14 cellular contexts compared by ENCODE assay signal in genomic region chr14:105817971-105818711, GRCh38.
DNase-seq lines count a peak whose midpoint lies in the region; ATAC-seq and TF ChIP-seq lines count a peak whose summit lies in the region.
"Had no signal": no experiment of that assay in that cellular context is flagged by ENCODE, and none has a peak within 500 bp of the region (broad histone marks: within the 10 kb centered on the region; RNA-seq: fewer than 3 reads in every experiment).

No MANE protein-coding gene starts in this region.

- no peak for DNase-seq in activated CD4-positive, CD25-positive, alpha-beta regulatory T cell treated with anti-CD3 and anti-CD28 coated beads, Interleukin-2, amount 50 U/mL, for 72 hours
- DNase-seq in NCI-H2171 (lab: John Stamatoyannopoulos, UW) (peak; percentile 3), foreskin fibroblast (no peak), NCI-H69 (lab: John Stamatoyannopoulos, UW) (no peak), iPS-NIHi11 (ENCODE audit: low spot score) (no peak)
- peak; percentile 96 for DNase-seq in stimulated activated naive B cell treated with anti-CD40 and anti-IgM and Interleukin-4, amounts not matched to agents 10 μg/mL and 1 μg/mL and 100 μg/mL, for 72 hours
- DNase-seq: activated gamma-delta T cell, cerebellar nuclear complex, EL, Karpas-422, NCI-H2227 treated with DMSO at 0.1 percent for 48 hours had no signal

- ATAC-seq in activated CD4-positive, CD25-positive, alpha-beta regulatory T cell treated with anti-CD3 and anti-CD28 coated beads, Interleukin-2, amount 50 U/mL, for 24 hours, result peak; percentile 56 to 70
- peak; percentile 60 for ATAC-seq in HG02623 (IDR thresholded peaks at IDR 0.05; ENCODE audit: unreplicated experiment)
- ATAC-seq in stimulated activated naive B cell treated with anti-CD40 and anti-IgM and Interleukin-4, amounts not matched to agents 10 μg/mL and 1 μg/mL and 100 μg/mL, for 72 hours (replicated peaks), result peak; percentile 90 to 93

- H3K27ac Mint-ChIP-seq in stimulated activated naive B cell treated with anti-CD40 and anti-IgM and Interleukin-4, amounts not matched to agents 10 μg/mL and 1 μg/mL and 100 μg/mL, for 72 hours, result peak overlapping the region; percentile 99

- no peak for TF ChIP-seq CTCF in foreskin fibroblast (IDR thresholded peaks at IDR 0.05; ENCODE audit: low read depth, low read length)

- peaks cover 4 to 7% of the 10 kb centered on the region in 2 donors for H3K9me3 Mint-ChIP-seq in stimulated activated naive B cell treated with anti-CD40 and anti-IgM and Interleukin-4, amounts not matched to agents 10 μg/mL and 1 μg/mL and 100 μg/mL, for 72 hours

- peaks cover 9 to 17% of the 10 kb centered on the region in 2 donors for H3K36me3 Mint-ChIP-seq in stimulated activated naive B cell treated with anti-CD40 and anti-IgM and Interleukin-4, amounts not matched to agents 10 μg/mL and 1 μg/mL and 100 μg/mL, for 72 hours

- H3K4me3 ChIP-seq in foreskin fibroblast (ENCODE audit: low read depth in 1 of 2, low read length in 2 of 2), result no peak overlapping the region
- H3K4me3 ChIP-seq: SJCRH30 had no signal

- peak overlapping the region; percentile 79 to 81 for H3K4me3 Mint-ChIP-seq in stimulated activated naive B cell treated with anti-CD40 and anti-IgM and Interleukin-4, amounts not matched to agents 10 μg/mL and 1 μg/mL and 100 μg/mL, for 72 hours

- H3K4me1 Mint-ChIP-seq in stimulated activated naive B cell treated with anti-CD40 and anti-IgM and Interleukin-4, amounts not matched to agents 10 μg/mL and 1 μg/mL and 100 μg/mL, for 72 hours, result peaks cover 47 to 62% of the 10 kb centered on the region in 2 donors

- H3K27me3 Mint-ChIP-seq in stimulated activated naive B cell treated with anti-CD40 and anti-IgM and Interleukin-4, amounts not matched to agents 10 μg/mL and 1 μg/mL and 100 μg/mL, for 72 hours, result no peaks in the 10 kb centered on the region

Comparison
In these comparisons a context has a peak if more than half of its experiments do, and no peak if none do; other contexts are left out.
1. DNase-seq: peak in NCI-H2171 (single experiment) and stimulated activated naive B cell treated with anti-CD40 and anti-IgM and Interleukin-4, amounts not matched to agents 10 μg/mL and 1 μg/mL and 100 μg/mL, for 72 hours (single experiment); none in activated CD4-positive, CD25-positive, alpha-beta regulatory T cell treated with anti-CD3 and anti-CD28 coated beads, Interleukin-2, amount 50 U/mL, for 72 hours (single experiment), foreskin fibroblast (0 of 2), NCI-H69 (single experiment) and iPS-NIHi11 (single experiment).
2. Peak in every context shown above with its lines, with median percentiles within 50 percentile points of each other: ATAC-seq.